In the genomic region with DNA sequence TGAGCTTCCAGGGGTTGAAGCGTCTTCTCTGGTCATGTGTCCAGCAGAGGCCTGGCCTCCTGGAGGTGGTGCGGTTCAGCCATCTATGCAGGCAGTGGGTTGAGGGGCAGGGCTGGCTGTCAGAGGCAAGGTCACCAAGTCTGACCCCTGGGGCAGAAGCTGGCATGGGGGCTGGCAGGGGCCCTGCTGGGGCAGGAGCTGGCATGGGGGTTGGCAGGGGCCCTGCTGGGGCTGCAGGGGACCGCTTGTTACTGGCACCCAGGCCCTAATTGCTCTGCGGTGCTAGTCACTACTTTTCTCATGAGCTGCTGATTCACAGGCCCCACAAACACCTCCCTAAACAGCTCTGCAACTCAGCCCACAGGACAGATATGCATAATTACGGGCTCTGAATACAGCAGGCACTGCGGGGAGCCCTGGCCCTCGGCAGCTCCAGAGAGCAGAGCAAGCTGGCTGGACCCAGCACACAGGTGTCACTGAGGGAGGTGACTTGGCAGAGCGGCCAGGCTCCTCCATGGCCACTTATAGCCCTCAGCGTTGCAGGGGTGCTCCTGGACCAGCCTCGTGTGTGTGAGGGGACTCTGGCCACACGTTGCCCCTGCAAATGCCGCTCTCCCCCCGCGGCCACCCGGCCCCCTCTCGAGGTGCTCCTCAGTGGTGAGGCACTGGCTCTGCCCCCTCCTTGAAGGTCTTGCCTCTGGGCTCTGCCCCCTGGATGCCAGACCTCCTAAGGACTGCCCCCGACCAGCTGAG, we compare ENCODE assay signal across 11 cellular contexts. TPM values are rescaled to one million over a fixed set of nuclear protein-coding genes. Genes with fewer than 3 reads are reported as not detected.
A peak's percentile ranks its signal among the peaks of the same experiment; 100 is the strongest.
DNase-seq lines count a peak whose midpoint lies in the region; ATAC-seq and TF ChIP-seq lines count a peak whose summit lies in the region.
"Had no signal": no experiment of that assay in that cellular context is flagged by ENCODE, and none has a peak within 500 bp of the region (broad histone marks: within the 10 kb centered on the region; RNA-seq: fewer than 3 reads in every experiment).

No MANE protein-coding gene starts in this region.

- no peaks in the 10 kb centered on the region for H3K36me3 Mint-ChIP-seq in activated CD4-positive, alpha-beta T cell treated with anti-CD3 and anti-CD28 coated beads, Interleukin-2, amount 10 ng/mL, durations not matched to agents 7 days and 5 days (ENCODE audit: low read depth)
- H3K36me3 Mint-ChIP-seq in activated CD8-positive, alpha-beta T cell treated with anti-CD3 and anti-CD28 coated beads for 36 hours (ENCODE audit: low read depth), result no peaks in the 10 kb centered on the region
- H3K36me3 Mint-ChIP-seq in naive thymus-derived CD8-positive, alpha-beta T cell, result no peaks in the 10 kb centered on the region
- H3K36me3 Mint-ChIP-seq in Calu3 (ENCODE audit: insufficient read depth, unreplicated experiment), result no peaks in the 10 kb centered on the region

- intact Hi-C loops in activated CD8-positive, alpha-beta T cell treated with anti-CD3 and anti-CD28 coated beads for 36 hours (cut with micrococcal nuclease), result no loop called here
- intact Hi-C loops in Calu3 (cut with micrococcal nuclease; ENCODE audit: unreplicated experiment), result no loop called here

- H3K4me1 Mint-ChIP-seq in activated CD4-positive, alpha-beta T cell treated with anti-CD3 and anti-CD28 coated beads, Interleukin-2, amount 10 ng/mL, durations not matched to agents 7 days and 5 days, result peaks cover 26% of the 10 kb centered on the region
- H3K4me1 Mint-ChIP-seq in activated CD8-positive, alpha-beta T cell treated with anti-CD3 and anti-CD28 coated beads for 36 hours (ENCODE audit: low read depth), result peaks cover 21% of the 10 kb centered on the region
- peaks cover 13 to 28% (median 26%) of the 10 kb centered on the region in 4 donors for H3K4me1 Mint-ChIP-seq in naive thymus-derived CD8-positive, alpha-beta T cell
- no peaks in the 10 kb centered on the region for H3K4me1 Mint-ChIP-seq in Calu3 (ENCODE audit: low read depth, unreplicated experiment)

- CTCF ChIA-PET in activated CD4-positive, alpha-beta T cell treated with anti-CD3 and anti-CD28 coated beads, Interleukin-2, amount 10 ng/mL, durations not matched to agents 7 days and 5 days (lab: Charles Lee), result interaction anchor here (1.0 to 2.0 kb wide), 4 partner anchors 8 to 60 kb away, joined by 3 to 10 read pairs (median 4); no protein-coding TSS in a partner anchor
- CTCF ChIA-PET in activated CD8-positive, alpha-beta T cell treated with anti-CD3 and anti-CD28 coated beads for 36 hours (lab: Charles Lee), result interaction anchor here (1.0 to 1.6 kb wide), 3 partner anchors 11 to 194 kb away, joined by 6 to 7 read pairs (median 7); no protein-coding TSS in a partner anchor
- CTCF ChIA-PET in Calu3 (lab: Charles Lee), result interaction anchor here (0.8 kb wide), 1 partner anchor 118 kb away, joined by 3 read pairs; no protein-coding TSS in a partner anchor

- H3K9me3 Mint-ChIP-seq in activated CD4-positive, alpha-beta T cell treated with anti-CD3 and anti-CD28 coated beads, Interleukin-2, amount 10 ng/mL, durations not matched to agents 7 days and 5 days, result no peaks in the 10 kb centered on the region
- H3K9me3 Mint-ChIP-seq in activated CD8-positive, alpha-beta T cell treated with anti-CD3 and anti-CD28 coated beads for 36 hours, result no peaks in the 10 kb centered on the region
- H3K9me3 Mint-ChIP-seq in naive thymus-derived CD8-positive, alpha-beta T cell, result no peaks in the 10 kb centered on the region
- H3K9me3 Mint-ChIP-seq in Calu3 (ENCODE audit: low read depth, unreplicated experiment), result no peaks in the 10 kb centered on the region
- H3K9me3 Mint-ChIP-seq: immature natural killer cell had no signal

- DNase-seq in activated CD4-positive, alpha-beta T cell treated with anti-CD3 and anti-CD28 coated beads, Interleukin-2, amount 10 ng/mL, durations not matched to agents 7 days and 5 days, result no peak
- DNase-seq in activated CD4-positive, alpha-beta T cell treated with anti-CD3 and anti-CD28 coated beads for 1 hour, result no peak
- peak; percentile 67 for DNase-seq in NAMALWA (ENCODE audit: low spot score)
- DNase-seq in activated CD8-positive, alpha-beta T cell treated with anti-CD3 and anti-CD28 coated beads for 36 hours, result no peak
- no peak for DNase-seq in naive thymus-derived CD8-positive, alpha-beta T cell
- no peak for DNase-seq in A172 (ENCODE audit: low spot score)
- DNase-seq in Calu3, result no peak
- DNase-seq: immature natural killer cell, NCI-H187 treated with DMSO at 0.1 percent for 48 hours, PC-9 had no signal

- no peak for TF ChIP-seq CTCF in activated CD8-positive, alpha-beta T cell treated with anti-CD3 and anti-CD28 coated beads for 36 hours (IDR thresholded peaks at IDR 0.05)
- TF ChIP-seq CTCF in Calu3 (IDR thresholded peaks at IDR 0.05; ENCODE audit: unreplicated experiment), result no peak

- H3K27ac Mint-ChIP-seq in activated CD4-positive, alpha-beta T cell treated with anti-CD3 and anti-CD28 coated beads, Interleukin-2, amount 10 ng/mL, durations not matched to agents 7 days and 5 days, result peak overlapping the region; percentile 72
- H3K27ac Mint-ChIP-seq in activated CD8-positive, alpha-beta T cell treated with anti-CD3 and anti-CD28 coated beads for 36 hours, result no peak overlapping the region
- peak overlapping the region in 3 of 10 donors; percentile 12 to 72 (median 64) for H3K27ac Mint-ChIP-seq in naive thymus-derived CD8-positive, alpha-beta T cell
- H3K27ac Mint-ChIP-seq in Calu3 (ENCODE audit: unreplicated experiment), result no peak overlapping the region
- H3K27ac Mint-ChIP-seq: immature natural killer cell had no signal

- peaks cover 47% of the 10 kb centered on the region for H3K27me3 Mint-ChIP-seq in activated CD4-positive, alpha-beta T cell treated with anti-CD3 and anti-CD28 coated beads, Interleukin-2, amount 10 ng/mL, durations not matched to agents 7 days and 5 days
- H3K27me3 Mint-ChIP-seq in activated CD8-positive, alpha-beta T cell treated with anti-CD3 and anti-CD28 coated beads for 36 hours, result peaks cover 28% of the 10 kb centered on the region
- H3K27me3 Mint-ChIP-seq in naive thymus-derived CD8-positive, alpha-beta T cell, result peaks cover 20 to 45% (median 34%) of the 10 kb centered on the region in 5 donors
- H3K27me3 Mint-ChIP-seq in Calu3 (ENCODE audit: unreplicated experiment), result peaks cover 42% of the 10 kb centered on the region

- peak overlapping the region; percentile 64 for H3K4me3 Mint-ChIP-seq in activated CD4-positive, alpha-beta T cell treated with anti-CD3 and anti-CD28 coated beads, Interleukin-2, amount 10 ng/mL, durations not matched to agents 7 days and 5 days
- peak overlapping the region; percentile 38 for H3K4me3 Mint-ChIP-seq in activated CD8-positive, alpha-beta T cell treated with anti-CD3 and anti-CD28 coated beads for 36 hours
- peak overlapping the region in 8 of 10 donors; percentile 58 to 83 (median 66) for H3K4me3 Mint-ChIP-seq in naive thymus-derived CD8-positive, alpha-beta T cell
- no peak overlapping the region for H3K4me3 Mint-ChIP-seq in Calu3 (ENCODE audit: low read depth, unreplicated experiment)

- POLR2A ChIA-PET in activated CD4-positive, alpha-beta T cell treated with anti-CD3 and anti-CD28 coated beads, Interleukin-2, amount 10 ng/mL, durations not matched to agents 7 days and 5 days (lab: Charles Lee), result interaction anchor here (0.6 kb wide), 1 partner anchor 731 kb away, joined by 3 read pairs; no protein-coding TSS in a partner anchor
- POLR2A ChIA-PET in activated CD8-positive, alpha-beta T cell treated with anti-CD3 and anti-CD28 coated beads for 36 hours (lab: Charles Lee), result interaction anchor here (0.8 to 2.0 kb wide), 5 partner anchors 11 to 31 kb away, joined by 3 to 10 read pairs (median 3); no protein-coding TSS in a partner anchor
- POLR2A ChIA-PET in naive thymus-derived CD8-positive, alpha-beta T cell (lab: Charles Lee), result interaction anchor here (1.1 to 2.4 kb wide), 3 partner anchors 11 to 139 kb away, joined by 3 to 20 read pairs (median 3); a partner anchor contains a TSS

- no TSS peak for BruUV-seq in Calu3 (replicated peaks; lab: Mats Ljungman, UMichigan)

- peak; percentile 50 for ATAC-seq in activated CD8-positive, alpha-beta T cell treated with anti-CD3 and anti-CD28 coated beads for 36 hours
- no peak for ATAC-seq in naive thymus-derived CD8-positive, alpha-beta T cell
- no peak for ATAC-seq in HG02970 (IDR thresholded peaks at IDR 0.05; ENCODE audit: low FRiP score, unreplicated experiment)

RNA-seq across cellular contexts. Expression of a gene that starts 32.6 kb away (rescaled TPM):
- total RNA-seq in activated CD4-positive, alpha-beta T cell treated with anti-CD3 and anti-CD28 coated beads, Interleukin-2, amount 10 ng/mL, durations not matched to agents 7 days and 5 days, result under 1 TPM; 0.17 to 0.42 TPM
- not detected for total RNA-seq in activated CD8-positive, alpha-beta T cell treated with anti-CD3 and anti-CD28 coated beads for 36 hours
- total RNA-seq in naive thymus-derived CD8-positive, alpha-beta T cell, result under 1 TPM in 1 of 2 experiments, not detected in 1; 0.29 TPM
- not detected for polyA plus RNA-seq in naive thymus-derived CD8-positive, alpha-beta T cell
- total RNA-seq in A172 (2014; rRNA removed; shearing (Covaris generic)), result 0.19 and 0.64 TPM in 2 replicates
- total RNA-seq in Calu3 (2022), result 0.42 and 0.93 TPM in 2 replicates
- polyA plus RNA-seq: immature natural killer cell had no signal
